Comparison of ENCODE assay signal across 13 cellular contexts in genomic region chr12:68521321-68521839, GRCh38.
DNase-seq lines count a peak whose midpoint lies in the region; ATAC-seq, FAIRE-seq and TF ChIP-seq lines count a peak whose summit lies in the region.
"Had no signal": no experiment of that assay in that cellular context is flagged by ENCODE, and none has a peak within 500 bp of the region (broad histone marks: within the 10 kb centered on the region; RNA-seq: fewer than 3 reads in every experiment).

No MANE protein-coding gene starts in this region.

- H3K36me3 ChIP-seq in bronchial epithelial cell (ENCODE audit: control insufficient read depth, insufficient read depth, low read length), result no peaks in the 10 kb centered on the region
- no peaks in the 10 kb centered on the region for H3K36me3 ChIP-seq in kidney epithelial cell (ENCODE audit: control insufficient read depth, insufficient read depth, low read length)

- H3K4me3 ChIP-seq in bronchial epithelial cell (ENCODE audit: low read depth, low read length) (no peak overlapping the region), kidney epithelial cell (ENCODE audit: low read depth, low read length) (no peak overlapping the region)

- FAIRE-seq in HTR-8/SVneo (lab: Jason Lieb, UNC), result no peak
- no peak for FAIRE-seq in bronchial epithelial cell (lab: Jason Lieb, UNC)
- FAIRE-seq: GM12892 had no signal

- H3K27me3 ChIP-seq in bronchial epithelial cell (ENCODE audit: control insufficient read depth, insufficient read depth, low read length) (no peaks in the 10 kb centered on the region), kidney epithelial cell (ENCODE audit: control insufficient read depth, insufficient read depth, low read length) (no peaks in the 10 kb centered on the region)

- no peak for TF ChIP-seq CTCF in bronchial epithelial cell (IDR thresholded peaks at IDR 0.05; ENCODE audit: insufficient read depth, low read length, severe bottlenecking)
- TF ChIP-seq CTCF in kidney epithelial cell (IDR thresholded peaks at IDR 0.05; ENCODE audit: insufficient read depth, low read length, poor library complexity, severe bottlenecking), result no peak

- DNase-seq in ACHN (peak; percentile 60), HTR-8/SVneo (ENCODE audit: insufficient read length, low spot score) (peak; percentile 61), bronchial epithelial cell (ENCODE audit: low read depth) (peak; percentile 74), kidney epithelial cell (ENCODE audit: low read depth) (peak; percentile 55), NCI-H2107 treated with DMSO at 0.1 percent for 48 hours (lab: John Stamatoyannopoulos, UW; ENCODE audit: unreplicated experiment) (no peak), ureter (ENCODE audit: low spot score) (no peak), NCI-H345 (lab: John Stamatoyannopoulos, UW) (no peak)
- DNase-seq: activated T-cell treated with anti-CD3 and anti-CD28 coated beads, Interleukin-2, amount 50 U/mL, for 24 hours; C1 segment of cervical spinal cord; effector CD8-positive, alpha-beta T cell; stimulated activated naive CD8-positive, alpha-beta T cell treated with anti-CD3 and anti-CD28 coated beads, Interleukin-15, Interleukin-2, amounts not matched to agents 100 U/mL and 50 U/mL, for 24 hours had no signal

- no peak for ATAC-seq in GM18861 (IDR thresholded peaks at IDR 0.05; ENCODE audit: unreplicated experiment)
- ATAC-seq: stimulated activated naive CD8-positive, alpha-beta T cell treated with anti-CD3 and anti-CD28 coated beads, Interleukin-15, Interleukin-2, amounts not matched to agents 100 U/mL and 50 U/mL, for 24 hours had no signal

- in situ Hi-C loops in ACHN (cut with HindIII; ENCODE audit: low pct_ligation_motif_present, low pct_unique_long_range_greater_than_20kb, low sequenced_read_pairs), result no loop called here

Comparison
In these comparisons a context has a peak if more than half of its experiments do, and no peak if none do; other contexts are left out.
1. DNase-seq: peak in ACHN (single experiment), HTR-8/SVneo (single experiment), bronchial epithelial cell (single experiment) and kidney epithelial cell (single experiment); none in NCI-H2107 treated with DMSO at 0.1 percent for 48 hours (single experiment), ureter (single experiment) and NCI-H345 (single experiment).